8 cellular contexts compared by ENCODE assay signal in genomic region chr17:58219789-58220183, GRCh38.
A peak's percentile ranks its signal among the peaks of the same experiment; 100 is the strongest.
DNase-seq lines count a peak whose midpoint lies in the region; ATAC-seq and TF ChIP-seq lines count a peak whose summit lies in the region.

No MANE protein-coding gene starts in this region.

- H3K27me3 ChIP-seq in rectal smooth muscle tissue (ENCODE audit: control insufficient read depth, insufficient read depth, low read length), result no peaks in the 10 kb centered on the region

- no peak overlapping the region for H3K9ac ChIP-seq in rectal smooth muscle tissue (ENCODE audit: low read length)

- DNase-seq in GM12865 (ENCODE audit: low read depth), result no peak
- DNase-seq in RKO (ENCODE audit: low spot score), result peak; percentile 9
- DNase-seq in epithelial cell of prostate (ENCODE audit: low read depth, low spot score), result no peak
- no peak for DNase-seq in NAMALWA (ENCODE audit: low spot score)
- DNase-seq in NCI-H1417 (lab: John Stamatoyannopoulos, UW), result no peak
- no peak for DNase-seq in effector CD8-positive, alpha-beta T cell (lab: John Stamatoyannopoulos, UW)

- H3K4me1 ChIP-seq in rectal smooth muscle tissue (ENCODE audit: control insufficient read depth, insufficient read depth, low read length), result peaks cover 5% of the 10 kb centered on the region

- H3K4me3 ChIP-seq in GM12865 (ENCODE audit: low read depth, low read length), result peak overlapping the region; percentile 60
- H3K4me3 ChIP-seq in rectal smooth muscle tissue (ENCODE audit: low read length), result peak overlapping the region; percentile 94

- ATAC-seq in HG03045 (IDR thresholded peaks at IDR 0.05; ENCODE audit: unreplicated experiment), result no peak

- H3K36me3 ChIP-seq in rectal smooth muscle tissue (ENCODE audit: control insufficient read depth, insufficient read depth, low read length), result peaks cover under 1% of the 10 kb centered on the region

- H3K27ac ChIP-seq in epithelial cell of prostate, result peak overlapping the region; percentile 35
- H3K27ac ChIP-seq in rectal smooth muscle tissue (ENCODE audit: low read depth, low read length), result no peak overlapping the region

- TF ChIP-seq CTCF in GM12865 (IDR thresholded peaks at IDR 0.05; ENCODE audit: insufficient read depth, low read depth, low read length, missing control alignments), result no peak
